Comparison of ENCODE assay signal across 26 cellular contexts in the genomic region with DNA sequence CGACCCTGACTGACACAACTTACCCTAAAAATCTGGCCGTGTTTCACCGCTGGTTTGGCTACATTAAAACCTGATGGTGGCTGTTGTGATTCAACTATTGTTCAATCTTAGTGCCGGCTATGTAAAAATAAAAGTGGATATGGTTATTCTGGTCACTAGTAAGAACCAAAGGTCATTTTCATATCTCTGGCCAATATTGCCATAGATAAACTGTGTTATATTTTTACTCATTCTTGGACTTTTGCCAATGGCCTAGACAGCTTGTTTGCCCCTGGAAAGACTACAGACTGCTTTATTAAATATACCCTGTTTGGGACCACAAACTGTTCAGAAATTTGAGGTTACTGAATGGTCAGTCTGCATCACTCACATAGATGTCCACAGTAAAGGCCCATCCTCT.
"Had no signal": no experiment of that assay in that cellular context is flagged by ENCODE, and none has a peak within 500 bp of the region (broad histone marks: within the 10 kb centered on the region; RNA-seq: fewer than 3 reads in every experiment).

No MANE protein-coding gene starts in this region.

- H3K9me3 ChIP-seq: colonic mucosa, esophagus squamous epithelium, gastrocnemius medialis, heart right ventricle, lower lobe of right lung had no signal

- H3K36me3 Mint-ChIP-seq: mesothelial cell of epicardium had no signal

- FAIRE-seq: endometrium, islet of Langerhans, keratinocyte had no signal

- H3K4me1 Mint-ChIP-seq: mesothelial cell of epicardium had no signal

- H3K9me3 Mint-ChIP-seq: dendritic cell treated with granulocyte-macrophage colony-stimulating factor and Interleukin-4, amounts not matched to agents 40 ng/mL and 50 ng/mL, for 4 days; endodermal cell; mesothelial cell of epicardium had no signal

- ATAC-seq: effector memory CD8-positive, alpha-beta T cell; esophagus mucosa; gastrocnemius medialis; heart right ventricle; left cardiac atrium; left lobe of liver; left ventricle myocardium superior; lower lobe of right lung had no signal

- H3K27me3 ChIP-seq: colonic mucosa, esophagus squamous epithelium, gastrocnemius medialis, heart right ventricle had no signal

- H3K27ac ChIP-seq: colonic mucosa, epithelial cell of prostate, esophagus squamous epithelium, gastrocnemius medialis, heart right ventricle, lower lobe of right lung had no signal

- H3K27me3 Mint-ChIP-seq: dendritic cell treated with granulocyte-macrophage colony-stimulating factor and Interleukin-4, amounts not matched to agents 40 ng/mL and 50 ng/mL, for 4 days; effector memory CD8-positive, alpha-beta T cell had no signal

- H3K4me3 ChIP-seq: colonic mucosa, esophagus squamous epithelium, gastrocnemius medialis, heart right ventricle, lower lobe of right lung had no signal

- H3K36me3 ChIP-seq: colonic mucosa, esophagus squamous epithelium, gastrocnemius medialis, heart right ventricle, lower lobe of right lung had no signal

- H3K4me1 ChIP-seq: colonic mucosa, esophagus squamous epithelium, gastrocnemius medialis, heart right ventricle, lower lobe of right lung had no signal

- H3K27ac Mint-ChIP-seq: dendritic cell treated with granulocyte-macrophage colony-stimulating factor and Interleukin-4, amounts not matched to agents 40 ng/mL and 50 ng/mL, for 4 days; effector memory CD8-positive, alpha-beta T cell; endodermal cell; mesothelial cell of epicardium had no signal

- DNase-seq: colonic mucosa; cortex of kidney; effector CD8-positive, alpha-beta T cell; effector memory CD8-positive, alpha-beta T cell; endodermal cell; erythroblast; esophagus squamous epithelium; foreskin fibroblast; foreskin melanocyte; gastrocnemius medialis; glutamatergic neuron; head of caudate nucleus; heart right ventricle; hippocampal formation; left cardiac atrium; left ventricle myocardium superior; lower lobe of right lung; mesenchymal stem cell had no signal

- H3K4me3 Mint-ChIP-seq: dendritic cell treated with granulocyte-macrophage colony-stimulating factor and Interleukin-4, amounts not matched to agents 40 ng/mL and 50 ng/mL, for 4 days; effector memory CD8-positive, alpha-beta T cell; endodermal cell; mesothelial cell of epicardium had no signal
